Comparison of ENCODE assay signal across 8 cellular contexts in the genomic region with DNA sequence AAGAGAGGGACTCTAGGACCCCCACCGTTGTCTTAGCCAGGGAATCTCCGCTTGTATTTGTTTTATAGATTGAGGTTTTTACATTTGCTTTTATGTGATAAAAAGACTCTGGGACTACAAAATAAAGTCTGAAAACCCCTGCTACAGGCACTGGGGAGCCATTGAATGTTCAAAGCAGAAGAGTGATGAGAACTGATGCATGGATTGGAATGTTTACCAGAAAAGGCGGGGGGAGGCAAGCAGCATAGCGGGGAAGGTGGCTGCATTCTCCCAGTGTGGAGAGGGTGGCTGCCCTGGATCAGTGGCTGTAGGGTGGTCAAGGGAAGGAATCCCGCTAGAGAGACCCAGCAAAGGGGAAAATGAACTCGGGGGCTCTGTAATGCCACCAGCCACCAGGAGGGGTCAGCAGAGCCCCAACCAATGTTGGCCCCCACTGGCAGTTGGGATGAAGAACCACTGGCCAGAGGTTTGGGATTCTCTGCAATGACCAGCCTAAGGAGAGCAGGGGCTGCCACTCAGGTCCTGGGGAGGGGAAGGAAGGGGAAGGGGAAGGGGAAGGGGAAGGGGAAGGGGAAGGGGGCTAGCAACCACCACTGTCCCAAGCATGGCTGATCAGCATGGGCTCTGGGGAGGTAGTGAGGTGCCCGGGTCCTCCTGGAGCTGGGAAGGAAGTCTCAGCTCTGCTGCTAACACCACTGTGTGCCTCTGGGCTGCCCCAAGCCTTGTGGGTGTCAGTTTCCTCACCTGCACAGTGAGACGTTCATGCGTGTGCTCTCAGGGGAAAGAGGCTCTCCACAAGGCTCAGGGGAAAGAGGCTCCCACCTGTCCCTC. TPM values are rescaled to one million over a fixed set of nuclear protein-coding genes. Genes with fewer than 3 reads are reported as not detected.
DNase-seq lines count a peak whose midpoint lies in the region; ATAC-seq and TF ChIP-seq lines count a peak whose summit lies in the region.

No MANE protein-coding gene starts in this region.

- peaks cover 15% of the 10 kb centered on the region for H3K4me1 Mint-ChIP-seq in neural progenitor cell

- H3K4me2 ChIP-seq in neural progenitor cell: no peak overlapping the region

- peaks cover 10% of the 10 kb centered on the region for H3K27me3 Mint-ChIP-seq in neural progenitor cell (ENCODE audit: insufficient read depth, low read depth)

- TF ChIP-seq POLR2A in esophagus squamous epithelium (IDR thresholded peaks at IDR 0.05): no peak
- TF ChIP-seq POLR2A in tibial nerve (IDR thresholded peaks at IDR 0.05): no peak

- TF ChIP-seq EP300 in tibial nerve (IDR thresholded peaks at IDR 0.05): no peak

- intact Hi-C loops in esophagus squamous epithelium (cut with DNase I): loop anchor here (5.0 to 10.0 kb wide), 2 partner anchors 128 to 301 kb away; no protein-coding TSS in a partner anchor

- no peaks in the 10 kb centered on the region for H3F3A ChIP-seq in neural progenitor cell (ENCODE audit: low read depth)

- no peaks in the 10 kb centered on the region for H3K27me3 ChIP-seq in esophagus squamous epithelium
- no peaks in the 10 kb centered on the region for H3K27me3 ChIP-seq in neural progenitor cell
- H3K27me3 ChIP-seq in tibial nerve: no peaks in the 10 kb centered on the region

- H3K27ac ChIP-seq in esophagus squamous epithelium (no peak overlapping the region), neural progenitor cell (no peak overlapping the region), tibial nerve (peak overlapping the region in 3 of 4 donors; percentile 0 to 79 (median 77))

- H2AFZ ChIP-seq in neural progenitor cell (replicated peaks): no peak overlapping the region

- no peaks in the 10 kb centered on the region for H3K9me3 ChIP-seq in esophagus squamous epithelium
- no peaks in the 10 kb centered on the region for H3K9me3 ChIP-seq in neural progenitor cell (ENCODE audit: low read depth)
- H3K9me3 ChIP-seq in tibial nerve: no peaks in the 10 kb centered on the region

- no peaks in the 10 kb centered on the region for H3K36me3 Mint-ChIP-seq in neural progenitor cell

- WGBS in esophagus squamous epithelium, 2 donors: 46 to 62% methylated on average over 6 to 9 of the region's 9 CpGs
- 41 to 43% methylated on average over 9 of the region's 9 CpGs for WGBS in tibial nerve, 2 donors

- H4K20me1 ChIP-seq in neural progenitor cell (ENCODE audit: low read depth): no peaks in the 10 kb centered on the region

- H3K4me3 Mint-ChIP-seq in neural progenitor cell: no peak overlapping the region

- H3K79me2 ChIP-seq in neural progenitor cell (ENCODE audit: low read depth): no peaks in the 10 kb centered on the region

- H3K4me3 ChIP-seq in esophagus squamous epithelium (no peak overlapping the region), neural progenitor cell (no peak overlapping the region), tibial nerve (no peak overlapping the region)

- ATAC-seq in HG03342 (IDR thresholded peaks at IDR 0.05; ENCODE audit: unreplicated experiment): no peak

- H3K4me1 ChIP-seq in esophagus squamous epithelium: peaks cover 13 to 36% (median 25%) of the 10 kb centered on the region in 3 donors
- H3K4me1 ChIP-seq in neural progenitor cell: no peaks in the 10 kb centered on the region
- peaks cover 0 to 72% (median 23%) of the 10 kb centered on the region in 4 donors for H3K4me1 ChIP-seq in tibial nerve

- H3K9me3 Mint-ChIP-seq in neural progenitor cell: no peaks in the 10 kb centered on the region

- TF ChIP-seq CTCF in esophagus squamous epithelium (IDR thresholded peaks at IDR 0.05) (peak; percentile 91 to 96 (median 95)), neural progenitor cell (IDR thresholded peaks at IDR 0.05) (peak; percentile 95), tibial nerve (IDR thresholded peaks at IDR 0.05) (peak; percentile 92 to 97 (median 96))

- H3K27ac Mint-ChIP-seq in neural progenitor cell: no peak overlapping the region

- peaks cover 0 to 22% (median 0%) of the 10 kb centered on the region in 3 donors for H3K36me3 ChIP-seq in esophagus squamous epithelium
- H3K36me3 ChIP-seq in neural progenitor cell: no peaks in the 10 kb centered on the region
- peaks cover 0 to 32% (median 0%) of the 10 kb centered on the region in 3 donors for H3K36me3 ChIP-seq in tibial nerve

- no peak overlapping the region for H3K9ac ChIP-seq in neural progenitor cell

- DNase-seq in SKM-1 treated with dmso at 0.1 percent for 144 hours (lab: John Stamatoyannopoulos, UW; ENCODE audit: unreplicated experiment) (peak; percentile 10), SKM-1 (lab: John Stamatoyannopoulos, UW; ENCODE audit: unreplicated experiment) (no peak), NCI-H748 (lab: John Stamatoyannopoulos, UW; ENCODE audit: unreplicated experiment) (peak; percentile 33), activated T-cell treated with anti-CD3 and anti-CD28 coated beads for 24 hours (ENCODE audit: low read depth) (peak; percentile 43), esophagus squamous epithelium (lab: John Stamatoyannopoulos, UW) (no peak), neural progenitor cell (ENCODE audit: low spot score) (peak; percentile 81), tibial nerve (ENCODE audit: low spot score in 2 of 2) (peak in 1 of 2 donors; percentile 75)

RNA-seq across cellular contexts. Expression of gene PEF1, which starts 19.2 kb away (rescaled TPM):
- total RNA-seq in esophagus squamous epithelium (10 to 100 TPM; 59.1 to 69.8 (median 63.6) TPM), neural progenitor cell (ENCODE audit: low replicate concordance) (30.7 and 47.7 TPM in 2 replicates), tibial nerve (100 to 1,000 TPM in 1 of 4 donors, 10 to 100 TPM in 3; 62.5 to 108 (median 89.7) TPM)

RNA-seq across cellular contexts. Expression of gene COL16A1, which starts 40.0 kb away (rescaled TPM):
- total RNA-seq in esophagus squamous epithelium: 10 to 100 TPM in 2 of 4 donors, 1 to 10 TPM in 2; 8.8 to 35.5 (median 16.4) TPM
- total RNA-seq in neural progenitor cell (ENCODE audit: low replicate concordance): 0.22 and 7.0 TPM in 2 replicates
- 100 to 1,000 TPM; 147 to 311 (median 212) TPM for total RNA-seq in tibial nerve

RNA-seq across cellular contexts. Expression of gene HCRTR1, which starts 46.3 kb away (rescaled TPM):
- total RNA-seq in esophagus squamous epithelium (under 1 TPM in 1 of 4 donors, not detected in 3; 0.22 TPM), neural progenitor cell (ENCODE audit: low replicate concordance) (0.06 TPM in 1 of 2 replicates, not detected in the other), tibial nerve (1 to 10 TPM in 1 of 4 donors, under 1 TPM in 1, not detected in 2; 0.21 to 2.5 TPM)

Comparison
In these comparisons a context has a peak if more than half of its experiments do, and no peak if none do; other contexts are left out.
1. DNase-seq: peak in SKM-1 treated with dmso at 0.1 percent for 144 hours (single experiment), NCI-H748 (single experiment), activated T-cell treated with anti-CD3 and anti-CD28 coated beads for 24 hours (single experiment) and neural progenitor cell (single experiment); none in SKM-1 (single experiment) and esophagus squamous epithelium (single experiment).
2. H3K27ac ChIP-seq: peak in tibial nerve (3 of 4); none in esophagus squamous epithelium (0 of 4) and neural progenitor cell (single experiment).
3. Peak in every context shown above with its lines, with median percentiles within 50 percentile points of each other: CTCF ChIP-seq.